8 cellular contexts compared by ENCODE assay signal in genomic region chr4:176319237-176319703, GRCh38. TPM values are rescaled to one million over a fixed set of nuclear protein-coding genes. Genes with fewer than 3 reads are reported as not detected.
A peak's percentile ranks its signal among the peaks of the same experiment; 100 is the strongest.
DNase-seq lines count a peak whose midpoint lies in the region; ATAC-seq and TF ChIP-seq lines count a peak whose summit lies in the region.

No MANE protein-coding gene starts in this region.

- CTCF ChIA-PET in Calu3 (lab: Charles Lee) = no interaction called here

- H3K27me3 ChIP-seq in OCI-LY1 (ENCODE audit: insufficient read depth, low read length) (no peaks in the 10 kb centered on the region), neuron (ENCODE audit: insufficient read depth, low read length) (no peaks in the 10 kb centered on the region)

- DNase-seq in Calu3 (no peak), epithelial cell of esophagus (ENCODE audit: low read depth) (no peak), putamen (ENCODE audit: low spot score) (no peak)

- H3K9me3 ChIP-seq in OCI-LY1 (ENCODE audit: low read length) (no peaks in the 10 kb centered on the region), neuron (ENCODE audit: low read length) (no peaks in the 10 kb centered on the region)

- ATAC-seq in GM21528 (IDR thresholded peaks at IDR 0.05; ENCODE audit: low FRiP score, unreplicated experiment) = no peak
- ATAC-seq in HG03342 (IDR thresholded peaks at IDR 0.05; ENCODE audit: unreplicated experiment) = no peak
- no peak for ATAC-seq in GM21786 (IDR thresholded peaks at IDR 0.05; ENCODE audit: unreplicated experiment)

- H3K79me2 ChIP-seq in OCI-LY1 (ENCODE audit: insufficient read depth, low read length) = peaks cover 39% of the 10 kb centered on the region

- no peaks in the 10 kb centered on the region for H3K9me3 Mint-ChIP-seq in Calu3 (ENCODE audit: low read depth, unreplicated experiment)

- no peaks in the 10 kb centered on the region for H3K27me3 Mint-ChIP-seq in Calu3 (ENCODE audit: unreplicated experiment)

- H3K27ac Mint-ChIP-seq in Calu3 (ENCODE audit: unreplicated experiment) = peak overlapping the region; percentile 79

- BruUV-seq in Calu3 (replicated peaks; lab: Mats Ljungman, UMichigan) = TSS peak; percentile 67

- H3K27ac ChIP-seq in OCI-LY1 (ENCODE audit: low read depth, low read length, poor library complexity, severe bottlenecking) = peak overlapping the region; percentile 18

- peak overlapping the region; percentile 98 for H3K4me2 ChIP-seq in OCI-LY1 (ENCODE audit: low read length)

- H3K36me3 ChIP-seq in OCI-LY1 (ENCODE audit: insufficient read depth, low read length) (peaks cover 23% of the 10 kb centered on the region), neuron (ENCODE audit: insufficient read depth, low read length) (no peaks in the 10 kb centered on the region)

- intact Hi-C loops in Calu3 (cut with micrococcal nuclease; ENCODE audit: unreplicated experiment) = no loop called here

- H3K9ac ChIP-seq in OCI-LY1 (ENCODE audit: low read length) = peak overlapping the region; percentile 91

- peak overlapping the region; percentile 76 for H3K4me3 Mint-ChIP-seq in Calu3 (ENCODE audit: low read depth, unreplicated experiment)

- no peaks in the 10 kb centered on the region for H3F3A ChIP-seq in OCI-LY1 (ENCODE audit: insufficient read depth, low read length)

- H3K36me3 Mint-ChIP-seq in Calu3 (ENCODE audit: insufficient read depth, unreplicated experiment) = peaks cover 31% of the 10 kb centered on the region

- no peak for TF ChIP-seq CTCF in Calu3 (IDR thresholded peaks at IDR 0.05; ENCODE audit: unreplicated experiment)
- no peak for TF ChIP-seq CTCF in OCI-LY1 (IDR thresholded peaks at IDR 0.05; ENCODE audit: low read length)
- no peak for TF ChIP-seq CTCF in epithelial cell of esophagus (IDR thresholded peaks at IDR 0.05; ENCODE audit: insufficient read depth, low read depth, low read length, missing control alignments)

- H2AFZ ChIP-seq in OCI-LY1 (ENCODE audit: low read length) (peak overlapping the region; percentile 97), neuron (ENCODE audit: low read depth, low read length) (peak overlapping the region; percentile 64)

- no peaks in the 10 kb centered on the region for H3K9me2 ChIP-seq in OCI-LY1 (ENCODE audit: low read depth, low read length)

- peaks cover 36% of the 10 kb centered on the region for H3K4me1 ChIP-seq in OCI-LY1 (ENCODE audit: insufficient read depth, low read length, severe bottlenecking)
- H3K4me1 ChIP-seq in neuron (ENCODE audit: insufficient read depth, low read length) = peaks cover 32% of the 10 kb centered on the region

- no peaks in the 10 kb centered on the region for H3K4me1 Mint-ChIP-seq in Calu3 (ENCODE audit: low read depth, unreplicated experiment)

- no peaks in the 10 kb centered on the region for H4K20me1 ChIP-seq in OCI-LY1 (ENCODE audit: insufficient read depth, low read length)

- H3K4me3 ChIP-seq in OCI-LY1 (ENCODE audit: low read depth, low read length, poor library complexity, severe bottlenecking) (peak overlapping the region; percentile 78), epithelial cell of esophagus (ENCODE audit: low read length) (peak overlapping the region; percentile 72), neuron (ENCODE audit: low read length) (peak overlapping the region; percentile 100)

RNA-seq across cellular contexts. Expression of gene SPCS3, which starts 0.5 kb away (rescaled TPM):
- 82.8 and 94.6 TPM in 2 replicates for total RNA-seq in Calu3 (2022)

RNA-seq across cellular contexts. Expression of gene ASB5, which starts 50.2 kb away (rescaled TPM):
- not detected in 2 replicates for total RNA-seq in Calu3 (2022)
